In genomic region chr21:36079010-36079649, GRCh38 we compare ENCODE assay signal across 9 cellular contexts. TPM values are rescaled to one million over a fixed set of nuclear protein-coding genes. Genes with fewer than 3 reads are reported as not detected.
DNase-seq lines count a peak whose midpoint lies in the region; ATAC-seq and TF ChIP-seq lines count a peak whose summit lies in the region.
"Had no signal": no experiment of that assay in that cellular context is flagged by ENCODE, and none has a peak within 500 bp of the region (broad histone marks: within the 10 kb centered on the region; RNA-seq: fewer than 3 reads in every experiment).

No MANE protein-coding gene starts in this region.

- peaks cover 34% of the 10 kb centered on the region for H3K4me1 Mint-ChIP-seq in CD4-positive, alpha-beta T cell (ENCODE audit: low read depth)
- H3K4me1 Mint-ChIP-seq in naive B cell = peaks cover 34 to 45% (median 43%) of the 10 kb centered on the region in 3 donors

- peak overlapping the region; percentile 85 for H3K4me3 Mint-ChIP-seq in CD4-positive, alpha-beta T cell
- H3K4me3 Mint-ChIP-seq in naive B cell = peak overlapping the region; percentile 50 to 83 (median 76)

- H3K9me3 ChIP-seq in CD4-positive, alpha-beta T cell (ENCODE audit: control insufficient read depth, low read length) = no peaks in the 10 kb centered on the region

- no peak for TF ChIP-seq CTCF in CD4-positive, alpha-beta T cell (IDR thresholded peaks at IDR 0.05)

- peak; percentile 93 for ATAC-seq in CD4-positive, alpha-beta T cell (ENCODE audit: poor library complexity)
- peak; percentile 86 to 93 for ATAC-seq in naive B cell (ENCODE audit: low read depth in 2 of 2)

- H3K27me3 ChIP-seq in CD4-positive, alpha-beta T cell (ENCODE audit: control insufficient read depth, insufficient read depth, low read length) = no peaks in the 10 kb centered on the region

- no peak overlapping the region for H3K27ac ChIP-seq in CD4-positive, alpha-beta T cell (ENCODE audit: low read depth, low read length)
- H3K27ac ChIP-seq: C4-2B had no signal

- peak overlapping the region; percentile 89 for H3K27ac Mint-ChIP-seq in CD4-positive, alpha-beta T cell
- H3K27ac Mint-ChIP-seq in naive B cell = peak overlapping the region in 5 of 6 donors; percentile 56 to 92 (median 85)

- H3K27me3 Mint-ChIP-seq in CD4-positive, alpha-beta T cell = no peaks in the 10 kb centered on the region
- H3K27me3 Mint-ChIP-seq in naive B cell = no peaks in the 10 kb centered on the region

- H3K36me3 Mint-ChIP-seq in CD4-positive, alpha-beta T cell (ENCODE audit: low read depth) = peaks cover 4% of the 10 kb centered on the region
- H3K36me3 Mint-ChIP-seq in naive B cell = peaks cover 0 to 4% of the 10 kb centered on the region in 2 donors

- CTCF ChIA-PET in CD4-positive, alpha-beta T cell (lab: Charles Lee) = interaction anchor here (0.6 to 1.7 kb wide), 3 partner anchors 9 to 1028 kb away, joined by 3 to 4 read pairs (median 3); partner anchors contain the start of gene CBR1

- no peaks in the 10 kb centered on the region for H3K9me3 Mint-ChIP-seq in CD4-positive, alpha-beta T cell
- H3K9me3 Mint-ChIP-seq in naive B cell = peaks cover 0 to 3% (median 0%) of the 10 kb centered on the region in 7 donors

- POLR2A ChIA-PET in CD4-positive, alpha-beta T cell (lab: Charles Lee) = interaction anchor here (0.9 to 2.9 kb wide), 6 partner anchors 9 to 241 kb away, joined by 3 to 24 read pairs (median 4); partner anchors contain the start of genes CBR1 and SETD4

- peak; percentile 3 to 46 (median 16) for DNase-seq in CD4-positive, alpha-beta T cell
- DNase-seq in NOMO-1 (lab: John Stamatoyannopoulos, UW; ENCODE audit: unreplicated experiment in 2 of 2) = peak; percentile 72 to 89
- DNase-seq in activated naive CD4-positive, alpha-beta T cell treated with Interleukin-2 at 50 U/mL for 16 hours = peak; percentile 55
- peak; percentile 37 for DNase-seq in naive B cell
- no peak for DNase-seq in NCI-H446 (lab: John Stamatoyannopoulos, UW)
- no peak for DNase-seq in OCI-M2 (lab: John Stamatoyannopoulos, UW; ENCODE audit: unreplicated experiment)
- no peak for DNase-seq in NCI-H1694 (lab: John Stamatoyannopoulos, UW)
- no peak for DNase-seq in SIG-M5 (lab: John Stamatoyannopoulos, UW)

- intact Hi-C loops in CD4-positive, alpha-beta T cell (cut with DNase I, micrococcal nuclease) = loop anchor here in 1 of 2 experiments (1.0 to 10.0 kb wide), 2 partner anchors 19 to 886 kb away; partner anchors contain the start of genes HLCS and SETD4

RNA-seq across cellular contexts. Expression of gene CBR1, which starts 9.3 kb away (rescaled TPM):
- 1 to 10 TPM; 5.2 to 6.8 TPM for total RNA-seq in CD4-positive, alpha-beta T cell
- polyA plus RNA-seq in naive B cell (ENCODE audit: low read depth in 6 of 6) = 10 to 100 TPM; 15.4 to 44.6 (median 32.2) TPM

RNA-seq across cellular contexts. Expression of gene SETD4, which starts 18.8 kb away (rescaled TPM):
- 10 to 100 TPM; 10.8 to 12.3 TPM for total RNA-seq in CD4-positive, alpha-beta T cell
- polyA plus RNA-seq in naive B cell (ENCODE audit: low read depth in 6 of 6) = 10 to 100 TPM in 2 of 6 donors, 1 to 10 TPM in 4; 6.5 to 15.1 (median 9.7) TPM

RNA-seq across cellular contexts. Expression of gene CBR3, which starts 55.7 kb away (rescaled TPM):
- 1 to 10 TPM; 2.6 to 3.0 TPM for total RNA-seq in CD4-positive, alpha-beta T cell
- polyA plus RNA-seq in naive B cell (ENCODE audit: low read depth in 6 of 6) = 10 to 100 TPM in 4 of 6 donors, 1 to 10 TPM in 2; 7.4 to 14.5 (median 10.6) TPM

Comparison
In these comparisons a context has a peak if more than half of its experiments do, and no peak if none do; other contexts are left out.
1. DNase-seq: peak in CD4-positive, alpha-beta T cell (10 of 10), NOMO-1 (2 of 2), activated naive CD4-positive, alpha-beta T cell treated with Interleukin-2 at 50 U/mL for 16 hours (single experiment) and naive B cell (single experiment); none in NCI-H446 (0 of 2), OCI-M2 (single experiment), NCI-H1694 (single experiment) and SIG-M5 (single experiment).